ENCODE assay signal across 15 cellular contexts in the genomic region with DNA sequence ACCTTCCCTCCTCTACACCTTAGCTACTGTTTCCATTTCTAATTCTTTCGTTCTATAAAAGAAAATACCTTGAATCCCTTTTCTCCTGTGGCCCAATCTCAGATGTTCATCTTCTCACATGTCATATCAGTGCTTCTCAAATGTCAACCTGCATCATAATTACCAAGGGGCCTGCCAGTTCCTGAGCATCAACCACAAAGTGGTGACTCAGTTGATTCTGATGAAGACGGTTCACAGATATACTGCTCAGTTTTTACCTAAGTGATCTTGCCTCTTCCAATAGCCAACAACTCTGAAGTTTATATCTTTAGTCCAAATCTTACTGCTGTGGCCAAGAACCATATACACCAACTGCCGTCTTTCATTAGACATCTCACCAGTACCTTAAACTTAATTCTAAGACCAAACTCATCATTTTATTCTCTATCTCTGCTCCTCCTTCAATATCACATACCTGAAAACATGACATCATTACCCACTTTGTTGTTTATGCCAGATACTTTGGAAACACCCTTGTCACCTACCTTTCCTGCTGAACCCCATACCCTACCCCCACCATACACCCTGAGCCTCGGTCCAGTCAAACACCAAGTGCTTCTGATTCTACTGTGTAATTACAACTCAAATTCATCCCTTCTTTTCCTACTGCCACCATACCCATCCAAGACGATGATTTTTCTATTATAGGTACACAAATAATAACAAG.
DNase-seq lines count a peak whose midpoint lies in the region; ATAC-seq and TF ChIP-seq lines count a peak whose summit lies in the region.
"Had no signal": no experiment of that assay in that cellular context is flagged by ENCODE, and none has a peak within 500 bp of the region (broad histone marks: within the 10 kb centered on the region; RNA-seq: fewer than 3 reads in every experiment).

No MANE protein-coding gene starts in this region.

- ATAC-seq in activated CD4-positive, alpha-beta T cell treated with anti-CD3 and anti-CD28 coated beads for 36 hours = peak; percentile 94
- no peak for ATAC-seq in memory B cell (ENCODE audit: low read depth)
- ATAC-seq: A549 had no signal

- no peak overlapping the region for H3K27ac ChIP-seq in HEK293 (ENCODE audit: extremely low read depth, low read depth, low read length)
- H3K27ac ChIP-seq: A549, hepatocyte, RWPE1 had no signal

- CTCF ChIA-PET in activated CD4-positive, alpha-beta T cell treated with anti-CD3 and anti-CD28 coated beads for 36 hours (lab: Charles Lee) = interaction anchor here (0.7 to 1.1 kb wide), 2 partner anchors 9 kb away, joined by 4 read pairs; no protein-coding TSS in a partner anchor
- CTCF ChIA-PET in HEK293 (lab: Yijun Ruan, JAX) = no interaction called here

- H3K9me3 Mint-ChIP-seq in activated CD4-positive, alpha-beta T cell treated with anti-CD3 and anti-CD28 coated beads for 36 hours (ENCODE audit: low read depth) = peaks cover 5% of the 10 kb centered on the region
- peaks cover 6% of the 10 kb centered on the region for H3K9me3 Mint-ChIP-seq in activated T-helper 1 cell treated with anti-CD3 and anti-CD28 coated beads, Interleukin-12 subunit alpha, Interleukin-12 subunit beta, Interleukin-2, Interleukin-4 antibody, amounts not matched to agents 30 ng/mL and 10 ng/mL and 1 ng/mL, durations not matched to agents 14 hours and 24 hours and 36 hours
- peaks cover 4% of the 10 kb centered on the region for H3K9me3 Mint-ChIP-seq in memory B cell
- no peaks in the 10 kb centered on the region for H3K9me3 Mint-ChIP-seq in osteocyte (ENCODE audit: unreplicated experiment)

- H3K27ac Mint-ChIP-seq in activated CD4-positive, alpha-beta T cell treated with anti-CD3 and anti-CD28 coated beads for 36 hours = peak overlapping the region; percentile 100
- peak overlapping the region; percentile 96 for H3K27ac Mint-ChIP-seq in activated T-helper 1 cell treated with anti-CD3 and anti-CD28 coated beads, Interleukin-12 subunit alpha, Interleukin-12 subunit beta, Interleukin-2, Interleukin-4 antibody, amounts not matched to agents 30 ng/mL and 10 ng/mL and 1 ng/mL, durations not matched to agents 14 hours and 24 hours and 36 hours
- peak overlapping the region; percentile 7 for H3K27ac Mint-ChIP-seq in memory B cell
- H3K27ac Mint-ChIP-seq in osteocyte (ENCODE audit: unreplicated experiment) = no peak overlapping the region

- H3K4me1 Mint-ChIP-seq in activated CD4-positive, alpha-beta T cell treated with anti-CD3 and anti-CD28 coated beads for 36 hours = peaks cover 60% of the 10 kb centered on the region
- peaks cover 60% of the 10 kb centered on the region for H3K4me1 Mint-ChIP-seq in activated T-helper 1 cell treated with anti-CD3 and anti-CD28 coated beads, Interleukin-12 subunit alpha, Interleukin-12 subunit beta, Interleukin-2, Interleukin-4 antibody, amounts not matched to agents 30 ng/mL and 10 ng/mL and 1 ng/mL, durations not matched to agents 14 hours and 24 hours and 36 hours (ENCODE audit: low read depth)
- H3K4me1 Mint-ChIP-seq in memory B cell (peaks cover 35% of the 10 kb centered on the region), osteocyte (ENCODE audit: unreplicated experiment) (no peaks in the 10 kb centered on the region)

- TF ChIP-seq CTCF in HEK293 (tag by site-specific recombination; IDR thresholded peaks at IDR 0.05) = no peak
- no peak for TF ChIP-seq CTCF in osteocyte (IDR thresholded peaks at IDR 0.05)

- no peak overlapping the region for H3K4me3 ChIP-seq in HEK293 (ENCODE audit: low read depth, low read length)
- H3K4me3 ChIP-seq: A549, hepatocyte had no signal

- POLR2A ChIA-PET in activated CD4-positive, alpha-beta T cell treated with anti-CD3 and anti-CD28 coated beads for 36 hours (lab: Charles Lee) = interaction anchor here (1.1 kb wide), 1 partner anchor 9 kb away, joined by 4 read pairs; no protein-coding TSS in a partner anchor
- POLR2A ChIA-PET in HEK293 (lab: Yijun Ruan, JAX) = interaction anchor here (0.7 kb wide), 1 partner anchor 631 kb away, joined by 8 read pairs; no protein-coding TSS in a partner anchor

- H3K4me1 ChIP-seq in HEK293 (ENCODE audit: control insufficient read depth, insufficient read depth, low read length) = peaks cover 3% of the 10 kb centered on the region; the same call in 1 of the 2 replicates
- H3K4me1 ChIP-seq: A549 had no signal

- H3K36me3 ChIP-seq in HEK293 (ENCODE audit: control insufficient read depth in 2 of 2, insufficient read depth in 1 of 2, low read length in 2 of 2) = no peaks in the 10 kb centered on the region

- no peaks in the 10 kb centered on the region for H3K9me3 ChIP-seq in HEK293 (ENCODE audit: control insufficient read depth, insufficient read depth, low read depth, low read length)
- H3K9me3 ChIP-seq: A549 had no signal

- peaks cover 29% of the 10 kb centered on the region for H3K36me3 Mint-ChIP-seq in activated CD4-positive, alpha-beta T cell treated with anti-CD3 and anti-CD28 coated beads for 36 hours (ENCODE audit: low read depth)
- H3K36me3 Mint-ChIP-seq in activated T-helper 1 cell treated with anti-CD3 and anti-CD28 coated beads, Interleukin-12 subunit alpha, Interleukin-12 subunit beta, Interleukin-2, Interleukin-4 antibody, amounts not matched to agents 30 ng/mL and 10 ng/mL and 1 ng/mL, durations not matched to agents 14 hours and 24 hours and 36 hours (ENCODE audit: low read depth) = peaks cover 12% of the 10 kb centered on the region
- H3K36me3 Mint-ChIP-seq in memory B cell (peaks cover 12% of the 10 kb centered on the region), osteocyte (ENCODE audit: unreplicated experiment) (peaks cover 3% of the 10 kb centered on the region)

- no peaks in the 10 kb centered on the region for H3K27me3 Mint-ChIP-seq in activated CD4-positive, alpha-beta T cell treated with anti-CD3 and anti-CD28 coated beads for 36 hours
- H3K27me3 Mint-ChIP-seq in activated T-helper 1 cell treated with anti-CD3 and anti-CD28 coated beads, Interleukin-12 subunit alpha, Interleukin-12 subunit beta, Interleukin-2, Interleukin-4 antibody, amounts not matched to agents 30 ng/mL and 10 ng/mL and 1 ng/mL, durations not matched to agents 14 hours and 24 hours and 36 hours (ENCODE audit: insufficient read depth) = no peaks in the 10 kb centered on the region
- H3K27me3 Mint-ChIP-seq in memory B cell = no peaks in the 10 kb centered on the region
- no peaks in the 10 kb centered on the region for H3K27me3 Mint-ChIP-seq in osteocyte (ENCODE audit: unreplicated experiment)

- DNase-seq in activated CD4-positive, alpha-beta T cell treated with anti-CD3 and anti-CD28 coated beads for 36 hours = peak; percentile 70
- DNase-seq in activated CD4-positive, alpha-beta T cell treated with anti-CD3 and anti-CD28 coated beads, Interleukin-2, amount 50 U/mL, for 1 hour = no peak
- peak; percentile 13 for DNase-seq in activated T-helper 1 cell treated with anti-CD3 and anti-CD28 coated beads, Interleukin-12 subunit alpha, Interleukin-12 subunit beta, Interleukin-2, Interleukin-4 antibody, amounts not matched to agents 30 ng/mL and 10 ng/mL and 1 ng/mL, durations not matched to agents 14 hours and 24 hours and 36 hours (ENCODE audit: low spot score)
- no peak for DNase-seq in memory B cell (ENCODE audit: low spot score in 2 of 2)
- no peak for DNase-seq in NCI-H748 (lab: John Stamatoyannopoulos, UW; ENCODE audit: unreplicated experiment)
- no peak for DNase-seq in NCI-H2081 (lab: John Stamatoyannopoulos, UW)
- no peak for DNase-seq in osteocyte (ENCODE audit: extremely low spot score, unreplicated experiment)
- DNase-seq: NCI-H1694, NCI-H69, small intestine, T-helper 9 cell had no signal

- peak overlapping the region; percentile 35 for H3K4me3 Mint-ChIP-seq in activated CD4-positive, alpha-beta T cell treated with anti-CD3 and anti-CD28 coated beads for 36 hours
- H3K4me3 Mint-ChIP-seq in activated T-helper 1 cell treated with anti-CD3 and anti-CD28 coated beads, Interleukin-12 subunit alpha, Interleukin-12 subunit beta, Interleukin-2, Interleukin-4 antibody, amounts not matched to agents 30 ng/mL and 10 ng/mL and 1 ng/mL, durations not matched to agents 14 hours and 24 hours and 36 hours = peak overlapping the region; percentile 58
- H3K4me3 Mint-ChIP-seq in memory B cell = no peak overlapping the region
- no peak overlapping the region for H3K4me3 Mint-ChIP-seq in osteocyte (ENCODE audit: unreplicated experiment)

- intact Hi-C loops in activated CD4-positive, alpha-beta T cell treated with anti-CD3 and anti-CD28 coated beads for 36 hours (cut with DNase I, micrococcal nuclease) = loop anchor here (1.0 to 10.0 kb wide), 4 partner anchors 26 to 1133 kb away; a partner anchor contains a TSS
- intact Hi-C loops in activated T-helper 1 cell treated with anti-CD3 and anti-CD28 coated beads, Interleukin-12 subunit alpha, Interleukin-12 subunit beta, Interleukin-2, Interleukin-4 antibody, amounts not matched to agents 30 ng/mL and 10 ng/mL and 1 ng/mL, durations not matched to agents 14 hours and 24 hours and 36 hours (cut with micrococcal nuclease) = loop anchor here (1.0 to 10.0 kb wide), 7 partner anchors 8 to 177 kb away; a partner anchor contains a TSS

TF ChIP-seq in HEK293, 187 proteins besides CTCF, POLR2A, EP300 and RAD21:
- TF ChIP-seq, protein P1, sequence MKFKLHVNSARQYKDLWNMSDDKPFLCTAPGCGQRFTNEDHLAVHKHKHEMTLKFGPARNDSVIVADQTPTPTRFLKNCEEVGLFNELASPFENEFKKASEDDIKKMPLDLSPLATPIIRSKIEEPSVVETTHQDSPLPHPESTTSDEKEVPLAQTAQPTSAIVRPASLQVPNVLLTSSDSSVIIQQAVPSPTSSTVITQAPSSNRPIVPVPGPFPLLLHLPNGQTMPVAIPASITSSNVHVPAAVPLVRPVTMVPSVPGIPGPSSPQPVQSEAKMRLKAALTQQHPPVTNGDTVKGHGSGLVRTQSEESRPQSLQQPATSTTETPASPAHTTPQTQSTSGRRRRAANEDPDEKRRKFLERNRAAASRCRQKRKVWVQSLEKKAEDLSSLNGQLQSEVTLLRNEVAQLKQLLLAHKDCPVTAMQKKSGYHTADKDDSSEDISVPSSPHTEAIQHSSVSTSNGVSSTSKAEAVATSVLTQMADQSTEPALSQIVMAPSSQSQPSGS (tag by site-specific recombination; IDR thresholded peaks at IDR 0.05; ENCODE audit: low read depth) = peak; percentile 75
- TF ChIP-seq, protein P2, sequence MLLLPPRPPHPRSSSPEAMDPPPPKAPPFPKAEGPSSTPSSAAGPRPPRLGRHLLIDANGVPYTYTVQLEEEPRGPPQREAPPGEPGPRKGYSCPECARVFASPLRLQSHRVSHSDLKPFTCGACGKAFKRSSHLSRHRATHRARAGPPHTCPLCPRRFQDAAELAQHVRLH (tag by site-specific recombination; IDR thresholded peaks at IDR 0.05) = no peak
- no peak for TF ChIP-seq OSR2 (tag by site-specific recombination; IDR thresholded peaks at IDR 0.05)
- TF ChIP-seq HOXA7 (CRISPR knock-in tag; IDR thresholded peaks at IDR 0.05; ENCODE audit: borderline replicate concordance) = no peak

Comparison
In these comparisons a context has a peak if more than half of its experiments do, and no peak if none do; other contexts are left out.
1. DNase-seq: peak in activated CD4-positive, alpha-beta T cell treated with anti-CD3 and anti-CD28 coated beads for 36 hours (single experiment) and activated T-helper 1 cell treated with anti-CD3 and anti-CD28 coated beads, Interleukin-12 subunit alpha, Interleukin-12 subunit beta, Interleukin-2, Interleukin-4 antibody, amounts not matched to agents 30 ng/mL and 10 ng/mL and 1 ng/mL, durations not matched to agents 14 hours and 24 hours and 36 hours (single experiment); none in activated CD4-positive, alpha-beta T cell treated with anti-CD3 and anti-CD28 coated beads, Interleukin-2, amount 50 U/mL, for 1 hour (single experiment), memory B cell (0 of 2), NCI-H748 (single experiment), NCI-H2081 (0 of 2) and osteocyte (single experiment).
2. H3K4me3 Mint-ChIP-seq: peak in activated CD4-positive, alpha-beta T cell treated with anti-CD3 and anti-CD28 coated beads for 36 hours (single experiment) and activated T-helper 1 cell treated with anti-CD3 and anti-CD28 coated beads, Interleukin-12 subunit alpha, Interleukin-12 subunit beta, Interleukin-2, Interleukin-4 antibody, amounts not matched to agents 30 ng/mL and 10 ng/mL and 1 ng/mL, durations not matched to agents 14 hours and 24 hours and 36 hours (single experiment); none in memory B cell (single experiment) and osteocyte (single experiment).